ENCODE assay signal across 1 cellular context in the genomic region with DNA sequence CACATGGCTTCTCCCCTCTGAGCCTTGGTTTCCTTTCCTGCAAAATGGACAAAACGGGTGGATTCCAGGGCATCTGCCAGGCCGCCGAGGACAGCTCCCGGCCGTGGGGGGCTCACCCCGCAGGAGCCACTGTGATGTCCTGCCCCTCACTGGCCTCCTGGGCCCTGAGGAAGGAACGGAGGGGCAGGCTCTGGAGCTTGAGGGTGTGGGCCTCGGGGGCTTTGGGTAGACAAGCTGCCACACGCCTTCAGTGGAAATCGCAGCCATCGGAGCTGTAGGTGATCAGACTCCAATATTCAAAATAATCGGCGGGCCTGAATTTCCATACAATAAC.
TF ChIP-seq lines count a peak whose summit lies in the region.

No MANE protein-coding gene starts in this region.

TF ChIP-seq in HepG2, 621 proteins besides CTCF, POLR2A, EP300 and RAD21 (continued from another document and continues in another):
- TF ChIP-seq NRL (CRISPR knock-in tag; IDR thresholded peaks at IDR 0.05; ENCODE audit: borderline replicate concordance) (peak; percentile 4; the same call in 1 of the 2 replicates), ZNF547 (CRISPR knock-in tag; IDR thresholded peaks at IDR 0.05) (peak; percentile 12; the same call in 1 of the 2 replicates), HNRNPH1 (optimal IDR thresholded peaks at IDR 0.05; ENCODE audit: low read depth, low read length) (no peak), BCL6 (CRISPR knock-in tag; IDR thresholded peaks at IDR 0.05) (no peak), IKZF4 (CRISPR knock-in tag; IDR thresholded peaks at IDR 0.05; ENCODE audit: borderline replicate concordance, low read depth, not compliant biosample characterization) (no peak), NCOA1 (CRISPR knock-in tag; IDR thresholded peaks at IDR 0.05) (no peak), PITX1 (CRISPR knock-in tag; IDR thresholded peaks at IDR 0.05) (peak; percentile 13; the same call in 1 of the 2 replicates), ZNF790 (CRISPR knock-in tag; IDR thresholded peaks at IDR 0.05; ENCODE audit: borderline replicate concordance) (peak; percentile 74; the same call in 1 of the 2 replicates), ZFP82 (CRISPR knock-in tag; IDR thresholded peaks at IDR 0.05; ENCODE audit: borderline replicate concordance) (peak; percentile 83; the same call in 1 of the 2 replicates), ZNF552 (CRISPR knock-in tag; IDR thresholded peaks at IDR 0.05; ENCODE audit: borderline replicate concordance) (0 out of 2 replicates have a peak, but pooled peaks have one; percentile 36), ZKSCAN5 (CRISPR knock-in tag; IDR thresholded peaks at IDR 0.05) (0 out of 2 replicates have a peak, but pooled peaks have one; percentile 5), ZNF446 (CRISPR knock-in tag; IDR thresholded peaks at IDR 0.05) (no peak), ZNF816 (CRISPR knock-in tag; IDR thresholded peaks at IDR 0.05; ENCODE audit: borderline replicate concordance) (0 out of 2 replicates have a peak, but pooled peaks have one; percentile 12), BRD4 (CRISPR knock-in tag; IDR thresholded peaks at IDR 0.05) (no peak), ZNF296 (CRISPR knock-in tag; conservative IDR thresholded peaks at IDR 0.05) (0 out of 2 replicates have a peak, but pooled peaks have one; percentile 1), ZNF879 (CRISPR knock-in tag; IDR thresholded peaks at IDR 0.05) (no peak), GPN1 (CRISPR knock-in tag; IDR thresholded peaks at IDR 0.05; ENCODE audit: borderline replicate concordance) (no peak), SRY (CRISPR knock-in tag; IDR thresholded peaks at IDR 0.05) (no peak), ZMAT3 (CRISPR knock-in tag; conservative IDR thresholded peaks at IDR 0.05) (no peak), ZNF33B (CRISPR knock-in tag; IDR thresholded peaks at IDR 0.05) (no peak), SP5 (CRISPR knock-in tag; IDR thresholded peaks at IDR 0.05; ENCODE audit: borderline replicate concordance, low read depth) (no peak), IRX3 (CRISPR knock-in tag; IDR thresholded peaks at IDR 0.05; ENCODE audit: borderline replicate concordance, low read depth) (0 out of 2 replicates have a peak, but pooled peaks have one; percentile 14), SIX1 (CRISPR knock-in tag; IDR thresholded peaks at IDR 0.05; ENCODE audit: borderline replicate concordance) (no peak), ZFYVE20 (CRISPR knock-in tag; IDR thresholded peaks at IDR 0.05; ENCODE audit: borderline replicate concordance, low read depth) (0 out of 2 replicates have a peak, but pooled peaks have one; percentile 25), ZNF781 (CRISPR knock-in tag; IDR thresholded peaks at IDR 0.05; ENCODE audit: borderline replicate concordance, not compliant biosample characterization) (peak; percentile 2), ZNF850 (CRISPR knock-in tag; conservative IDR thresholded peaks at IDR 0.05) (0 out of 2 replicates have a peak, but pooled peaks have one; percentile 66), ZNF232 (CRISPR knock-in tag; IDR thresholded peaks at IDR 0.05; ENCODE audit: borderline replicate concordance) (0 out of 2 replicates have a peak, but pooled peaks have one; percentile 8), AGO2 (optimal IDR thresholded peaks at IDR 0.05; ENCODE audit: low read depth, low read length) (peak; percentile 32), ZNF180 (CRISPR knock-in tag; IDR thresholded peaks at IDR 0.05; ENCODE audit: borderline replicate concordance, low read depth) (no peak), ZC3H4 (CRISPR knock-in tag; IDR thresholded peaks at IDR 0.05; ENCODE audit: borderline replicate concordance) (0 out of 2 replicates have a peak, but pooled peaks have one; percentile 1), ZNF629 (CRISPR knock-in tag; conservative IDR thresholded peaks at IDR 0.05) (peak; percentile 94)
- TF ChIP-seq, protein P1, sequence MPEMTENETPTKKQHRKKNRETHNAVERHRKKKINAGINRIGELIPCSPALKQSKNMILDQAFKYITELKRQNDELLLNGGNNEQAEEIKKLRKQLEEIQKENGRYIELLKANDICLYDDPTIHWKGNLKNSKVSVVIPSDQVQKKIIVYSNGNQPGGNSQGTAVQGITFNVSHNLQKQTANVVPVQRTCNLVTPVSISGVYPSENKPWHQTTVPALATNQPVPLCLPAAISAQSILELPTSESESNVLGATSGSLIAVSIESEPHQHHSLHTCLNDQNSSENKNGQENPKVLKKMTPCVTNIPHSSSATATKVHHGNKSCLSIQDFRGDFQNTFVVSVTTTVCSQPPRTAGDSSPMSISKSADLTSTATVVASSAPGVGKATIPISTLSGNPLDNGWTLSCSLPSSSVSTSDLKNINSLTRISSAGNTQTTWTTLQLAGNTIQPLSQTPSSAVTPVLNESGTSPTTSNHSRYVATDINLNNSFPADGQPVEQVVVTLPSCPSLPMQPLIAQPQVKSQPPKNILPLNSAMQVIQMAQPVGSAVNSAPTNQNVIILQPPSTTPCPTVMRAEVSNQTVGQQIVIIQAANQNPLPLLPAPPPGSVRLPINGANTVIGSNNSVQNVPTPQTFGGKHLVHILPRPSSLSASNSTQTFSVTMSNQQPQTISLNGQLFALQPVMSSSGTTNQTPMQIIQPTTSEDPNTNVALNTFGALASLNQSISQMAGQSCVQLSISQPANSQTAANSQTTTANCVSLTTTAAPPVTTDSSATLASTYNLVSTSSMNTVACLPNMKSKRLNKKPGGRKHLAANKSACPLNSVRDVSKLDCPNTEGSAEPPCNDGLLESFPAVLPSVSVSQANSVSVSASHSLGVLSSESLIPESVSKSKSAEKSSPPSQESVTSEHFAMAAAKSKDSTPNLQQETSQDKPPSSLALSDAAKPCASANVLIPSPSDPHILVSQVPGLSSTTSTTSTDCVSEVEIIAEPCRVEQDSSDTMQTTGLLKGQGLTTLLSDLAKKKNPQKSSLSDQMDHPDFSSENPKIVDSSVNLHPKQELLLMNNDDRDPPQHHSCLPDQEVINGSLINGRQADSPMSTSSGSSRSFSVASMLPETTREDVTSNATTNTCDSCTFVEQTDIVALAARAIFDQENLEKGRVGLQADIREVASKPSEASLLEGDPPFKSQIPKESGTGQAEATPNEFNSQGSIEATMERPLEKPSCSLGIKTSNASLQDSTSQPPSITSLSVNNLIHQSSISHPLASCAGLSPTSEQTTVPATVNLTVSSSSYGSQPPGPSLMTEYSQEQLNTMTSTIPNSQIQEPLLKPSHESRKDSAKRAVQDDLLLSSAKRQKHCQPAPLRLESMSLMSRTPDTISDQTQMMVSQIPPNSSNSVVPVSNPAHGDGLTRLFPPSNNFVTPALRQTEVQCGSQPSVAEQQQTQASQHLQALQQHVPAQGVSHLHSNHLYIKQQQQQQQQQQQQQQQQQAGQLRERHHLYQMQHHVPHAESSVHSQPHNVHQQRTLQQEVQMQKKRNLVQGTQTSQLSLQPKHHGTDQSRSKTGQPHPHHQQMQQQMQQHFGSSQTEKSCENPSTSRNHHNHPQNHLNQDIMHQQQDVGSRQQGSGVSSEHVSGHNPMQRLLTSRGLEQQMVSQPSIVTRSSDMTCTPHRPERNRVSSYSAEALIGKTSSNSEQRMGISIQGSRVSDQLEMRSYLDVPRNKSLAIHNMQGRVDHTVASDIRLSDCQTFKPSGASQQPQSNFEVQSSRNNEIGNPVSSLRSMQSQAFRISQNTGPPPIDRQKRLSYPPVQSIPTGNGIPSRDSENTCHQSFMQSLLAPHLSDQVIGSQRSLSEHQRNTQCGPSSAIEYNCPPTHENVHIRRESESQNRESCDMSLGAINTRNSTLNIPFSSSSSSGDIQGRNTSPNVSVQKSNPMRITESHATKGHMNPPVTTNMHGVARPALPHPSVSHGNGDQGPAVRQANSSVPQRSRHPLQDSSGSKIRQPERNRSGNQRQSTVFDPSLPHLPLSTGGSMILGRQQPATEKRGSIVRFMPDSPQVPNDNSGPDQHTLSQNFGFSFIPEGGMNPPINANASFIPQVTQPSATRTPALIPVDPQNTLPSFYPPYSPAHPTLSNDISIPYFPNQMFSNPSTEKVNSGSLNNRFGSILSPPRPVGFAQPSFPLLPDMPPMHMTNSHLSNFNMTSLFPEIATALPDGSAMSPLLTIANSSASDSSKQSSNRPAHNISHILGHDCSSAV (CRISPR knock-in tag; IDR thresholded peaks at IDR 0.05; ENCODE audit: borderline replicate concordance) = 0 out of 2 replicates have a peak, but pooled peaks have one; percentile 3
- TF ChIP-seq, protein P2, sequence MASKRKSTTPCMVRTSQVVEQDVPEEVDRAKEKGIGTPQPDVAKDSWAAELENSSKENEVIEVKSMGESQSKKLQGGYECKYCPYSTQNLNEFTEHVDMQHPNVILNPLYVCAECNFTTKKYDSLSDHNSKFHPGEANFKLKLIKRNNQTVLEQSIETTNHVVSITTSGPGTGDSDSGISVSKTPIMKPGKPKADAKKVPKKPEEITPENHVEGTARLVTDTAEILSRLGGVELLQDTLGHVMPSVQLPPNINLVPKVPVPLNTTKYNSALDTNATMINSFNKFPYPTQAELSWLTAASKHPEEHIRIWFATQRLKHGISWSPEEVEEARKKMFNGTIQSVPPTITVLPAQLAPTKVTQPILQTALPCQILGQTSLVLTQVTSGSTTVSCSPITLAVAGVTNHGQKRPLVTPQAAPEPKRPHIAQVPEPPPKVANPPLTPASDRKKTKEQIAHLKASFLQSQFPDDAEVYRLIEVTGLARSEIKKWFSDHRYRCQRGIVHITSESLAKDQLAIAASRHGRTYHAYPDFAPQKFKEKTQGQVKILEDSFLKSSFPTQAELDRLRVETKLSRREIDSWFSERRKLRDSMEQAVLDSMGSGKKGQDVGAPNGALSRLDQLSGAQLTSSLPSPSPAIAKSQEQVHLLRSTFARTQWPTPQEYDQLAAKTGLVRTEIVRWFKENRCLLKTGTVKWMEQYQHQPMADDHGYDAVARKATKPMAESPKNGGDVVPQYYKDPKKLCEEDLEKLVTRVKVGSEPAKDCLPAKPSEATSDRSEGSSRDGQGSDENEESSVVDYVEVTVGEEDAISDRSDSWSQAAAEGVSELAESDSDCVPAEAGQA (IDR thresholded peaks at IDR 0.05; ENCODE audit: low read depth) = no peak
- TF ChIP-seq, protein P2 (CRISPR knock-in tag; IDR thresholded peaks at IDR 0.05; ENCODE audit: borderline replicate concordance) = 0 out of 2 replicates have a peak, but pooled peaks have one; percentile 59
- TF ChIP-seq, protein P3, sequence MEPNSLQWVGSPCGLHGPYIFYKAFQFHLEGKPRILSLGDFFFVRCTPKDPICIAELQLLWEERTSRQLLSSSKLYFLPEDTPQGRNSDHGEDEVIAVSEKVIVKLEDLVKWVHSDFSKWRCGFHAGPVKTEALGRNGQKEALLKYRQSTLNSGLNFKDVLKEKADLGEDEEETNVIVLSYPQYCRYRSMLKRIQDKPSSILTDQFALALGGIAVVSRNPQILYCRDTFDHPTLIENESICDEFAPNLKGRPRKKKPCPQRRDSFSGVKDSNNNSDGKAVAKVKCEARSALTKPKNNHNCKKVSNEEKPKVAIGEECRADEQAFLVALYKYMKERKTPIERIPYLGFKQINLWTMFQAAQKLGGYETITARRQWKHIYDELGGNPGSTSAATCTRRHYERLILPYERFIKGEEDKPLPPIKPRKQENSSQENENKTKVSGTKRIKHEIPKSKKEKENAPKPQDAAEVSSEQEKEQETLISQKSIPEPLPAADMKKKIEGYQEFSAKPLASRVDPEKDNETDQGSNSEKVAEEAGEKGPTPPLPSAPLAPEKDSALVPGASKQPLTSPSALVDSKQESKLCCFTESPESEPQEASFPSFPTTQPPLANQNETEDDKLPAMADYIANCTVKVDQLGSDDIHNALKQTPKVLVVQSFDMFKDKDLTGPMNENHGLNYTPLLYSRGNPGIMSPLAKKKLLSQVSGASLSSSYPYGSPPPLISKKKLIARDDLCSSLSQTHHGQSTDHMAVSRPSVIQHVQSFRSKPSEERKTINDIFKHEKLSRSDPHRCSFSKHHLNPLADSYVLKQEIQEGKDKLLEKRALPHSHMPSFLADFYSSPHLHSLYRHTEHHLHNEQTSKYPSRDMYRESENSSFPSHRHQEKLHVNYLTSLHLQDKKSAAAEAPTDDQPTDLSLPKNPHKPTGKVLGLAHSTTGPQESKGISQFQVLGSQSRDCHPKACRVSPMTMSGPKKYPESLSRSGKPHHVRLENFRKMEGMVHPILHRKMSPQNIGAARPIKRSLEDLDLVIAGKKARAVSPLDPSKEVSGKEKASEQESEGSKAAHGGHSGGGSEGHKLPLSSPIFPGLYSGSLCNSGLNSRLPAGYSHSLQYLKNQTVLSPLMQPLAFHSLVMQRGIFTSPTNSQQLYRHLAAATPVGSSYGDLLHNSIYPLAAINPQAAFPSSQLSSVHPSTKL (CRISPR knock-in tag; IDR thresholded peaks at IDR 0.05) = no peak
- TF ChIP-seq, protein P4, sequence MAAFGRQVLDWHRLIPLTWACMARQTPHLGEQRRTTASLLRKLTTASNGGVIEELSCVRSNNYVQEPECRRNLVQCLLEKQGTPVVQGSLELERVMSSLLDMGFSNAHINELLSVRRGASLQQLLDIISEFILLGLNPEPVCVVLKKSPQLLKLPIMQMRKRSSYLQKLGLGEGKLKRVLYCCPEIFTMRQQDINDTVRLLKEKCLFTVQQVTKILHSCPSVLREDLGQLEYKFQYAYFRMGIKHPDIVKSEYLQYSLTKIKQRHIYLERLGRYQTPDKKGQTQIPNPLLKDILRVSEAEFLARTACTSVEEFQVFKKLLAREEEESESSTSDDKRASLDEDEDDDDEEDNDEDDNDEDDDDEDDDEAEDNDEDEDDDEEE (CRISPR knock-in tag; IDR thresholded peaks at IDR 0.05) = peak; percentile 65; the same call in 1 of the 2 replicates
- TF ChIP-seq, protein P5, sequence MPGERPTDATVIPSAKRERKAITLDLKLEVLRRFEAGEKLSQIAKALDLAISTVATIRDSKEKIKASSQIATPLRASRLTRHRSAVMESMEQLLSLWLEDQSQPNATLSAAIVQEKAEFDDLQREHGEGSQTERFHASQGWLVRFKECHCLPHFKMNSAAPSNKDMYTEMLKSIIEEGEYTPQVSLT (CRISPR knock-in tag; IDR thresholded peaks at IDR 0.05; ENCODE audit: borderline replicate concordance, low read depth) = no peak
